Comparison of ENCODE assay signal across 25 cellular contexts in genomic region chr10:62573929-62574328, GRCh38.
"Had no signal": no experiment of that assay in that cellular context is flagged by ENCODE, and none has a peak within 500 bp of the region (broad histone marks: within the 10 kb centered on the region; RNA-seq: fewer than 3 reads in every experiment).

No MANE protein-coding gene starts in this region.

- H3K4me1 Mint-ChIP-seq: endodermal cell; mesothelial cell of epicardium; neural crest cell; stimulated activated effector memory CD8-positive, alpha-beta T cell treated with anti-CD3 and anti-CD28 coated beads, Interleukin-12 subunit alpha, Interleukin-12 subunit beta, amount 100 ng/mL, for 72 hours had no signal

- H3K27ac Mint-ChIP-seq: dendritic cell treated with granulocyte-macrophage colony-stimulating factor and Interleukin-4, amounts not matched to agents 40 ng/mL and 50 ng/mL, for 4 days; endodermal cell; mesothelial cell of epicardium; naive B cell; natural killer cell treated with Interleukin-12 subunit alpha and Interleukin-12 subunit beta and Interleukin-15 and Interleukin-18, amount 100 ng/mL, for 72 hours; stimulated activated effector memory CD8-positive, alpha-beta T cell treated with anti-CD3 and anti-CD28 coated beads, Interleukin-12 subunit alpha, Interleukin-12 subunit beta, amount 100 ng/mL, for 72 hours; stimulated activated naive CD8-positive, alpha-beta T cell treated with anti-CD3 and anti-CD28 coated beads, Interleukin-15, Interleukin-2, amounts not matched to agents 100 ng/mL and 50 ng/mL, for 24 hours had no signal

- H3K36me3 Mint-ChIP-seq: mesothelial cell of epicardium; natural killer cell treated with Interleukin-12 subunit alpha and Interleukin-12 subunit beta and Interleukin-15 and Interleukin-18, amount 100 ng/mL, for 72 hours; stimulated activated effector memory CD8-positive, alpha-beta T cell treated with anti-CD3 and anti-CD28 coated beads, Interleukin-12 subunit alpha, Interleukin-12 subunit beta, amount 100 ng/mL, for 72 hours had no signal

- DNase-seq: colonic mucosa; effector CD8-positive, alpha-beta T cell; endodermal cell; foreskin keratinocyte; heart left ventricle; hippocampal formation; left cardiac atrium; left lung; mesenchymal stem cell; mucosa of descending colon; naive B cell; right cardiac atrium; sigmoid colon; stimulated activated CD4-positive, alpha-beta T cell treated with anti-CD3 and anti-CD28 coated beads, Interleukin-2, amount 100 ng/mL, for 24 hours; stimulated activated CD4-positive, alpha-beta T cell treated with anti-CD3 and anti-CD28 coated beads, Interleukin-4, amount 100 ng/mL, for 24 hours; transverse colon; upper lobe of right lung had no signal

- ATAC-seq: esophagus mucosa; foreskin keratinocyte; gastroesophageal sphincter; heart left ventricle; left cardiac atrium; left lung; mucosa of descending colon; natural killer cell treated with Interleukin-12 subunit alpha and Interleukin-12 subunit beta and Interleukin-15 and Interleukin-18, amount 100 ng/mL, for 72 hours; right cardiac atrium; stimulated activated effector memory CD8-positive, alpha-beta T cell treated with anti-CD3 and anti-CD28 coated beads, Interleukin-12 subunit alpha, Interleukin-12 subunit beta, amount 100 ng/mL, for 72 hours; upper lobe of right lung had no signal

- H3K9me3 Mint-ChIP-seq: dendritic cell treated with granulocyte-macrophage colony-stimulating factor and Interleukin-4, amounts not matched to agents 40 ng/mL and 50 ng/mL, for 4 days; endodermal cell; mesothelial cell of epicardium; naive B cell; natural killer cell treated with Interleukin-12 subunit alpha and Interleukin-12 subunit beta and Interleukin-15 and Interleukin-18, amount 100 ng/mL, for 72 hours; neural crest cell; stimulated activated effector memory CD8-positive, alpha-beta T cell treated with anti-CD3 and anti-CD28 coated beads, Interleukin-12 subunit alpha, Interleukin-12 subunit beta, amount 100 ng/mL, for 72 hours; stimulated activated naive CD8-positive, alpha-beta T cell treated with anti-CD3 and anti-CD28 coated beads, Interleukin-15, Interleukin-2, amounts not matched to agents 100 ng/mL and 50 ng/mL, for 24 hours had no signal

- H3K4me3 Mint-ChIP-seq: dendritic cell treated with granulocyte-macrophage colony-stimulating factor and Interleukin-4, amounts not matched to agents 40 ng/mL and 50 ng/mL, for 4 days; endodermal cell; mesothelial cell of epicardium; naive B cell; natural killer cell treated with Interleukin-12 subunit alpha and Interleukin-12 subunit beta and Interleukin-15 and Interleukin-18, amount 100 ng/mL, for 72 hours; neural crest cell; stimulated activated effector memory CD8-positive, alpha-beta T cell treated with anti-CD3 and anti-CD28 coated beads, Interleukin-12 subunit alpha, Interleukin-12 subunit beta, amount 100 ng/mL, for 72 hours; stimulated activated naive CD8-positive, alpha-beta T cell treated with anti-CD3 and anti-CD28 coated beads, Interleukin-15, Interleukin-2, amounts not matched to agents 100 ng/mL and 50 ng/mL, for 24 hours had no signal
